ENCODE assay signal across 8 cellular contexts in the genomic region with DNA sequence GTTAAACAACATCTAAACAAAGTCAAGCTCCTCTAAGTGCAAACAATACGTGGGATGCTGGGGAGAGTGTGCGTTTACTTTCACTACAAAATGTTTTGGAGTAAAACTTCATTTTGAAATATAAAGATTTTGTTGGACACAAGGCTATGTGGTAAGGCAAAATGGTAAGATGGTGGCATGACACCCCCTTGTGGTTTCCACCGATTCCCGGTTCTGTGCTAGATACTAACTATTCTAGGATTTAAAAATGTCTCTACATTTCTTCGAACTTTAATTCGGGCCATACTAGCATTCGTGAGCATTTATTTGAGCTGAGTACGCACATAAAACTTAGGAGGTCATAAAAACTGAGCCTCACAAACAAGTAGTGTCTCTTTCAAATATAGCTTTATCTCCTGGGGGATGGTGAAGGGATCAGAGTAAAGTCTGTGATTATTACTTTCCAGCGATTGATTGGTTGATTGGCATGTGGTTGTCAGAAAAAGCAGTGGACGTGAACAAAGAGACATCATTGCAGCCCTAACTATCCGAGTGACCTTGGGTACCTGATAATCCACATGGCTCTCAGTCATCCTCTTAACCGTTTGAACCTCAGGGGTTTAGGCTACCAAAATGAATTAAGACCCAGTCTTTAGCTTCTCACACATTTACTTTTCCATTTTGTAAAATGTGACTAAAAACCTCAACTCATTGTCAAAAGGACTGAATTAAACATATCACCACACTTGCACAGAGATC. TPM values are rescaled to one million over a fixed set of nuclear protein-coding genes. Genes with fewer than 3 reads are reported as not detected.
DNase-seq lines count a peak whose midpoint lies in the region; ATAC-seq, FAIRE-seq and TF ChIP-seq lines count a peak whose summit lies in the region.

No MANE protein-coding gene starts in this region.

- H3K4me3 ChIP-seq in BLaER1 (peak overlapping the region; percentile 91), GM12878 (peak overlapping the region; percentile 78), subcutaneous abdominal adipose tissue (ENCODE audit: low read depth in 1 of 5, low read length in 5 of 5) (peak overlapping the region; percentile 44 to 93 (median 91))

- TSS peak; percentile 58 for BruUV-seq in GM12878 (replicated peaks; lab: Mats Ljungman, UMichigan)

- H3K27ac ChIP-seq in BLaER1, result peak overlapping the region; percentile 97
- H3K27ac ChIP-seq in GM12878 (ENCODE audit: control insufficient read depth, insufficient read depth), result peak overlapping the region; percentile 94; the same call in 1 of the 2 replicates
- H3K27ac ChIP-seq in subcutaneous abdominal adipose tissue (ENCODE audit: low read depth, low read length), result peak overlapping the region; percentile 91

- peaks cover 18% of the 10 kb centered on the region for H3K36me3 ChIP-seq in BLaER1
- H3K36me3 ChIP-seq in GM12878 (ENCODE audit: control insufficient read depth in 2 of 2, insufficient read depth in 2 of 2, low read length in 1 of 2), result no peaks in the 10 kb centered on the region
- H3K36me3 ChIP-seq in subcutaneous abdominal adipose tissue (ENCODE audit: control insufficient read depth in 5 of 5, insufficient read depth in 5 of 5, low read length in 5 of 5), result no peaks in the 10 kb centered on the region

- no peak for FAIRE-seq in GM12878 (lab: Jason Lieb, UNC)

- POLR2A ChIA-PET in GM12878 (lab: Charles Lee), result interaction anchor here (0.6 to 1.8 kb wide), 10 partner anchors 12 to 301 kb away, joined by 3 to 7 read pairs (median 4); no protein-coding TSS in a partner anchor

- 32% methylated on average over 12 of the region's 12 CpGs for WGBS in GM12878 (ENCODE audit: insufficient coverage, insufficient replicate concordance, low lambda C conversion rate, missing lambda C conversion rate)

- TF ChIP-seq EP300 in GM12878 (IDR thresholded peaks at IDR 0.05; ENCODE audit: borderline replicate concordance in 1 of 2, control insufficient read depth in 1 of 2, low read depth in 2 of 2, low read length in 2 of 2), result no peak

- H4K20me1 ChIP-seq in BLaER1, result peaks cover 35% of the 10 kb centered on the region
- H4K20me1 ChIP-seq in GM12878 (ENCODE audit: control insufficient read depth, insufficient read depth), result no peaks in the 10 kb centered on the region

- 0 out of 2 replicates have a peak, but pooled peaks have one; percentile 19 for TF ChIP-seq RAD21 in GM12878 (IDR thresholded peaks at IDR 0.05; ENCODE audit: insufficient read depth, low read depth, low read length)

- in situ Hi-C loops in GM13976 (cut with MboI; ENCODE audit: low sequenced_read_pairs, unreplicated experiment) (loop anchor here (25.0 kb wide), 1 partner anchor 884 kb away; no protein-coding TSS in a partner anchor), GM12878 (cut with MboI) (no loop called here)

- DNase-seq in GM13976 (ENCODE audit: low spot score) (peak; percentile 32), NCI-H82 treated with DMSO at 0.1 percent for 48 hours (lab: John Stamatoyannopoulos, UW; ENCODE audit: unreplicated experiment) (peak; percentile 73), GM12878 (ENCODE audit: low read depth, low spot score) (no peak), kidney tubule cell (ENCODE audit: low spot score) (peak; percentile 30), occipital lobe (lab: John Stamatoyannopoulos, UW) (no peak)

- ATAC-seq in GM12878, result no peak
- no peak for ATAC-seq in HG02610 (IDR thresholded peaks at IDR 0.05; ENCODE audit: unreplicated experiment)

- RAD21 ChIA-PET in GM12878 (lab: Charles Lee; ENCODE audit: unreplicated experiment), result interaction anchor here (0.7 to 3.4 kb wide), 23 partner anchors 12 to 887 kb away, joined by 3 to 30 read pairs (median 4); a partner anchor contains a TSS

- H3K79me2 ChIP-seq in GM12878 (ENCODE audit: control insufficient read depth, insufficient read depth, low read length), result peaks cover 44% of the 10 kb centered on the region

- H3K27me3 ChIP-seq in BLaER1 (no peaks in the 10 kb centered on the region), GM12878 (replicated peaks in 1 of 2; ENCODE audit: control insufficient read depth in 2 of 2, insufficient read depth in 2 of 2, low read length in 1 of 2) (no peaks in the 10 kb centered on the region), subcutaneous abdominal adipose tissue (ENCODE audit: control insufficient read depth in 5 of 5, insufficient read depth in 4 of 5, low read length in 5 of 5) (peaks cover 0 to 4% (median 0%) of the 10 kb centered on the region in 5 donors)

- peaks cover 32% of the 10 kb centered on the region for H3K4me1 ChIP-seq in BLaER1
- H3K4me1 ChIP-seq in GM12878 (ENCODE audit: control insufficient read depth, insufficient read depth, low read length), result peaks cover 8% of the 10 kb centered on the region
- peaks cover 5 to 33% (median 27%) of the 10 kb centered on the region in 5 donors for H3K4me1 ChIP-seq in subcutaneous abdominal adipose tissue (ENCODE audit: control insufficient read depth in 5 of 5, insufficient read depth in 5 of 5, low read length in 5 of 5)

- no peak for TF ChIP-seq POLR2A in GM12878 (IDR thresholded peaks at IDR 0.05; ENCODE audit: low read depth, low read length)

- H3K9ac ChIP-seq in BLaER1 (peak overlapping the region; percentile 92; the same call in 1 of the 2 replicates), GM12878 (ENCODE audit: control insufficient read depth, insufficient read depth, low read length) (peak overlapping the region; percentile 97), subcutaneous abdominal adipose tissue (ENCODE audit: low read length in 5 of 5) (peak overlapping the region in 4 of 5 donors; percentile 83 to 92 (median 86))

- CTCF ChIA-PET in GM12878 (lab: Yijun Ruan, JAX), result interaction anchor here (0.5 to 9.3 kb wide), 47 partner anchors 9 to 963 kb away, joined by 3 to 114 read pairs (median 4); a partner anchor contains a TSS

- TF ChIP-seq CTCF in GM13976 (IDR thresholded peaks at IDR 0.05; ENCODE audit: borderline replicate concordance, control extremely low read depth, extremely low read depth, insufficient read depth, missing control alignments) (no peak), GM12878 (IDR thresholded peaks at IDR 0.05 in 2 of 3, conservative IDR thresholded peaks at IDR 0.05 in 1 of 3; ENCODE audit: control insufficient read depth in 2 of 3, extremely low read depth in 1 of 3, insufficient read depth in 1 of 3, low read depth in 3 of 3, low read length in 3 of 3) (peak; percentile 36 to 58 (median 37); a peak in 5 of 6 replicates)

- H3K9me3 ChIP-seq in BLaER1 (no peaks in the 10 kb centered on the region), GM12878 (replicated peaks; ENCODE audit: control insufficient read depth, insufficient read depth, low read length) (no peaks in the 10 kb centered on the region), subcutaneous abdominal adipose tissue (ENCODE audit: control insufficient read depth in 5 of 5, low read length in 5 of 5) (no peaks in the 10 kb centered on the region)

- H2AFZ ChIP-seq in GM12878 (ENCODE audit: control insufficient read depth, low read depth, low read length), result peak overlapping the region; percentile 95

- SMC1A ChIA-PET in GM12878 (lab: Charles Lee; ENCODE audit: uncharacterized antibody, unreplicated experiment), result interaction anchor here (0.6 to 2.8 kb wide), 40 partner anchors 10 to 887 kb away, joined by 3 to 47 read pairs (median 4); a partner anchor contains a TSS

- H3K4me2 ChIP-seq in BLaER1 (peak overlapping the region; percentile 82), GM12878 (ENCODE audit: control insufficient read depth, insufficient read depth) (peak overlapping the region; percentile 69)

- intact Hi-C loops in GM12878 (cut with micrococcal nuclease; ENCODE audit: unreplicated experiment), result loop anchor here (2.0 to 5.0 kb wide), 3 partner anchors 27 to 884 kb away; no protein-coding TSS in a partner anchor

RNA-seq across cellular contexts. Expression of a gene that starts 1.1 kb away (rescaled TPM):
- 31.3 and 33.6 TPM in 2 replicates for total RNA-seq in GM12878 (2013; cell fraction: nucleolus; rRNA removed)
- 46.9 and 56.6 TPM in 2 replicates for total RNA-seq in GM12878 (2014; rRNA removed)
- total RNA-seq in GM12878 (2014; rRNA removed; fragmentation: Illumina TruSeq; extraction: Trizol), result 49.0 and 50.2 TPM in 2 replicates
- total RNA-seq in GM12878 (2021), result 39.0 and 42.2 TPM in 2 replicates
- 19.2 TPM for polyA plus RNA-seq in GM12878 (2011; ENCODE audit: low read depth)
- polyA plus RNA-seq in GM12878 (2011; rRNA removed), result 19.6 and 27.3 TPM in 2 replicates
- 9.5 and 10.0 TPM in 2 replicates for polyA plus RNA-seq in GM12878 (2011; cell fraction: cytosol; rRNA removed)
- 7.7 and 8.1 TPM in 2 replicates for polyA plus RNA-seq in GM12878 (2011; cell fraction: nucleus; rRNA removed)
- polyA plus RNA-seq in GM12878 (2012), result 26.9 and 32.2 TPM in 2 replicates
- 61.2 and 78.4 TPM in 2 replicates for polyA plus RNA-seq in GM12878 (2014; fragmentation: Illumina TruSeq; extraction: Trizol)
- polyA plus RNA-seq in GM12878 (2014; fragmentation: Nextera tagmentation; extraction: Ambion mirVana), result 10 to 100 TPM; 16.3 to 17.7 TPM
- polyA plus RNA-seq in GM12878 (2014; rRNA removed), result 28.2 and 38.5 TPM in 2 replicates
- polyA plus RNA-seq in GM12878 (2016; fragmentation: Nextera tagmentation; extraction: Ambion mirVana), result 10 to 100 TPM; 26.9 to 32.0 TPM
- 10.6 and 18.0 TPM in 2 replicates for polyA minus RNA-seq in GM12878 (2011; rRNA and poly(A)+ RNA removed)
- polyA minus RNA-seq in GM12878 (2011; cell fraction: cytosol; rRNA and poly(A)+ RNA removed), result 3.2 and 8.0 TPM in 2 replicates
- 3.0 and 6.9 TPM in 2 replicates for polyA minus RNA-seq in GM12878 (2011; cell fraction: nucleus; rRNA and poly(A)+ RNA removed)
- total RNA-seq in occipital lobe, result 107 TPM

RNA-seq across cellular contexts. Expression of a gene that starts 25.8 kb away (rescaled TPM):
- 945 and 1,007 TPM in 2 replicates for total RNA-seq in GM12878 (2013; cell fraction: nucleolus; rRNA removed)
- total RNA-seq in GM12878 (2014; rRNA removed) (51.5 and 67.2 TPM in 2 replicates), GM12878 (2014; rRNA removed; fragmentation: Illumina TruSeq; extraction: Trizol) (40.9 and 43.6 TPM in 2 replicates), GM12878 (2021) (53.4 and 55.2 TPM in 2 replicates), occipital lobe (125 TPM)
- polyA plus RNA-seq in GM12878 (2011; ENCODE audit: low read depth), result 26.8 TPM
- polyA plus RNA-seq in GM12878 (2011; rRNA removed) (120 and 217 TPM in 2 replicates), GM12878 (2014; fragmentation: Illumina TruSeq; extraction: Trizol) (35.9 and 53.1 TPM in 2 replicates), GM12878 (2014; fragmentation: Nextera tagmentation; extraction: Ambion mirVana) (10 to 100 TPM; 14.4 to 15.9 TPM), GM12878 (2014; rRNA removed) (38.7 and 46.8 TPM in 2 replicates), GM12878 (2016; fragmentation: Nextera tagmentation; extraction: Ambion mirVana) (10 to 100 TPM; 34.3 to 34.6 TPM)
- 23.5 and 25.5 TPM in 2 replicates for polyA plus RNA-seq in GM12878 (2011; cell fraction: cytosol; rRNA removed)
- polyA plus RNA-seq in GM12878 (2011; cell fraction: nucleus; rRNA removed), result 202 and 238 TPM in 2 replicates
- polyA plus RNA-seq in GM12878 (2012), result 46.4 and 70.3 TPM in 2 replicates
- polyA minus RNA-seq in GM12878 (2011; rRNA and poly(A)+ RNA removed), result 77.8 and 123 TPM in 2 replicates
- 21.9 and 24.0 TPM in 2 replicates for polyA minus RNA-seq in GM12878 (2011; cell fraction: cytosol; rRNA and poly(A)+ RNA removed)
- 86.2 and 117 TPM in 2 replicates for polyA minus RNA-seq in GM12878 (2011; cell fraction: nucleus; rRNA and poly(A)+ RNA removed)

Comparison
In these comparisons a context has a peak if more than half of its experiments do, and no peak if none do; other contexts are left out.
1. DNase-seq: peak in GM13976 (single experiment), NCI-H82 treated with DMSO at 0.1 percent for 48 hours (single experiment) and kidney tubule cell (single experiment); none in GM12878 (single experiment) and occipital lobe (single experiment).
2. Peak in every context shown above with its lines, with median percentiles within 50 percentile points of each other: H3K27ac ChIP-seq, H3K4me3 ChIP-seq and H3K9ac ChIP-seq.